18 cellular contexts compared by ENCODE assay signal in the genomic region with DNA sequence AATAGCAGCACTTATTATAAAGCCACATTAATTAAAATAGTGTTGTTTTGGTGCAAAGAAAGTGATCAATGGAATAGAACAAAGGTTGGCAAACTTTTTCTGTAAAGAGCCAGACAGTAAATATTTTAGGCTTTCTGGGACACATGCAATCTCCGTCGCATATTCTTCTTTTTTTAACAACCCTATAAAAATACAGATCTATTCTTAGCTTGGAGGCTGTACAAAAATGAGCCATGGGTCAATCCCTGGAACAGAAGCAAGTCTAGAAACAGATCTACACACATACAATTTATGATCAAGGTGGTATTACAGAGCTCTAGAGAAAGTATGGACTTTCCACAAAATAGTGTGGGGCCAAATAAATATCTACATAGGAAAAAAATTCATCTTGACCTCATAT.
A peak's percentile ranks its signal among the peaks of the same experiment; 100 is the strongest.
DNase-seq lines count a peak whose midpoint lies in the region; ATAC-seq and TF ChIP-seq lines count a peak whose summit lies in the region.
"Had no signal": no experiment of that assay in that cellular context is flagged by ENCODE, and none has a peak within 500 bp of the region (broad histone marks: within the 10 kb centered on the region; RNA-seq: fewer than 3 reads in every experiment).

No MANE protein-coding gene starts in this region.

- CTCF ChIA-PET in SK-N-SH (lab: Yijun Ruan, JAX) = interaction anchor here (0.7 kb wide), 1 partner anchor 429 kb away, joined by 3 read pairs; no protein-coding TSS in a partner anchor

- H3K4me3 ChIP-seq in upper lobe of right lung (no peak overlapping the region), SK-N-SH (ENCODE audit: low read depth in 2 of 2, low read length in 1 of 2) (no peak overlapping the region)

- POLR2A ChIA-PET in SK-N-SH (lab: Yijun Ruan, JAX) = no interaction called here

- peaks cover 40% of the 10 kb centered on the region for H3K4me1 Mint-ChIP-seq in chondrocyte (ENCODE audit: low read depth)
- H3K4me1 Mint-ChIP-seq: central memory CD8-positive, alpha-beta T cell had no signal

- no peaks in the 10 kb centered on the region for H3K9me2 ChIP-seq in SK-N-SH

- H3K36me3 ChIP-seq in upper lobe of right lung = no peaks in the 10 kb centered on the region
- H3K36me3 ChIP-seq in SK-N-SH (replicated peaks in 1 of 2; ENCODE audit: control insufficient read depth in 1 of 2, insufficient read depth in 2 of 2, low read length in 1 of 2) = peaks cover 0 to 9% of the 10 kb centered on the region in 2 experiments

- H3K27me3 ChIP-seq in upper lobe of right lung (no peaks in the 10 kb centered on the region), SK-N-SH (ENCODE audit: insufficient read depth) (no peaks in the 10 kb centered on the region)

- DNase-seq in chondrocyte (ENCODE audit: low spot score) (no peak), upper lobe of right lung (no peak), anterior cingulate cortex (lab: John Stamatoyannopoulos, UW) (no peak), SK-N-SH (no peak)
- DNase-seq: activated CD4-positive, alpha-beta T cell treated with anti-CD3 and anti-CD28 coated beads, Interleukin-2, amount 10 ng/mL, durations not matched to agents 7 days and 5 days; activated T-cell treated with anti-CD3 and anti-CD28 coated beads, Interleukin-2, amount 50 U/mL, for 4 hours; DMS 273 treated with DMSO at 0.1 percent for 48 hours; glutamatergic neuron; kidney; NCI-H1694; NCI-H526 had no signal

- peaks cover 5% of the 10 kb centered on the region for H3K9me3 Mint-ChIP-seq in chondrocyte (ENCODE audit: low read depth)
- H3K9me3 Mint-ChIP-seq: activated T-cell treated with anti-CD3 and anti-CD28 coated beads, Interleukin-2, amount 50 U/mL, for 4 hours; central memory CD8-positive, alpha-beta T cell had no signal

- peaks cover 11% of the 10 kb centered on the region for H3K36me3 Mint-ChIP-seq in chondrocyte (ENCODE audit: low read depth)

- no peak overlapping the region for H3K9ac ChIP-seq in SK-N-SH

- peaks cover 5% of the 10 kb centered on the region for H3K4me1 ChIP-seq in upper lobe of right lung
- H3K4me1 ChIP-seq in SK-N-SH (ENCODE audit: control insufficient read depth in 1 of 2, insufficient read depth in 2 of 2, low read depth in 1 of 2, low read length in 1 of 2) = no peaks in the 10 kb centered on the region

- H3K27ac ChIP-seq in upper lobe of right lung (no peak overlapping the region), SK-N-SH (ENCODE audit: low read depth in 2 of 2, low read length in 1 of 2) (no peak overlapping the region)
- H3K27ac ChIP-seq: epithelial cell of prostate, RWPE1 had no signal

- TF ChIP-seq EP300 in SK-N-SH (IDR thresholded peaks at IDR 0.05; ENCODE audit: borderline replicate concordance in 1 of 2, low read depth in 1 of 2, low read length in 1 of 2) = no peak

- TF ChIP-seq CTCF in chondrocyte (IDR thresholded peaks at IDR 0.05) (no peak), upper lobe of right lung (IDR thresholded peaks at IDR 0.05) (no peak), SK-N-SH (IDR thresholded peaks at IDR 0.05) (no peak)

- H3K9me3 ChIP-seq in upper lobe of right lung (no peaks in the 10 kb centered on the region), SK-N-SH (no peaks in the 10 kb centered on the region)

- 97% methylated on average over 2 of the region's 2 CpGs for WGBS in SK-N-SH (ENCODE audit: low lambda C conversion rate)

- intact Hi-C loops in upper lobe of right lung (cut with DNase I) = no loop called here

- no peaks in the 10 kb centered on the region for H3F3A ChIP-seq in SK-N-SH (replicated peaks; ENCODE audit: insufficient read depth)

- H3K27ac Mint-ChIP-seq in chondrocyte (ENCODE audit: unreplicated experiment) = peak overlapping the region; percentile 72
- H3K27ac Mint-ChIP-seq: activated CD4-positive, alpha-beta T cell treated with anti-CD3 and anti-CD28 coated beads, Interleukin-2, amount 10 ng/mL, durations not matched to agents 7 days and 5 days had no signal

- no peaks in the 10 kb centered on the region for H4K20me1 ChIP-seq in SK-N-SH (ENCODE audit: insufficient read depth)

- H3K4me2 ChIP-seq in SK-N-SH = no peak overlapping the region

- no peaks in the 10 kb centered on the region for H3K27me3 Mint-ChIP-seq in chondrocyte (ENCODE audit: low read depth)
- H3K27me3 Mint-ChIP-seq: activated CD4-positive, alpha-beta T cell treated with anti-CD3 and anti-CD28 coated beads, Interleukin-2, amount 10 ng/mL, durations not matched to agents 7 days and 5 days; central memory CD8-positive, alpha-beta T cell had no signal

- peaks cover 40% of the 10 kb centered on the region for H3K79me2 ChIP-seq in SK-N-SH (ENCODE audit: insufficient read depth)

- no peak overlapping the region for H3K4me3 Mint-ChIP-seq in chondrocyte (ENCODE audit: unreplicated experiment)
- H3K4me3 Mint-ChIP-seq: activated CD4-positive, alpha-beta T cell treated with anti-CD3 and anti-CD28 coated beads, Interleukin-2, amount 10 ng/mL, durations not matched to agents 7 days and 5 days; activated T-cell treated with anti-CD3 and anti-CD28 coated beads, Interleukin-2, amount 50 U/mL, for 4 hours; central memory CD8-positive, alpha-beta T cell had no signal

- H2AFZ ChIP-seq in SK-N-SH (ENCODE audit: low read depth) = no peak overlapping the region

- ATAC-seq in GM18502 (IDR thresholded peaks at IDR 0.05; ENCODE audit: poor library complexity, unreplicated experiment) = peak; percentile 21
- ATAC-seq in GM21360 (IDR thresholded peaks at IDR 0.05; ENCODE audit: unreplicated experiment) = peak; percentile 24
- peak; percentile 2 for ATAC-seq in HG03095 (IDR thresholded peaks at IDR 0.05; ENCODE audit: unreplicated experiment)
- no peak for ATAC-seq in upper lobe of right lung
- no peak for ATAC-seq in SK-N-SH treated with all-trans-retinoic acid at 6 μM for 48 hours
- ATAC-seq: activated T-cell treated with anti-CD3 and anti-CD28 coated beads, Interleukin-2, amount 50 U/mL, for 4 hours had no signal

- TF ChIP-seq RAD21 in SK-N-SH (IDR thresholded peaks at IDR 0.05; ENCODE audit: low read length) = no peak

TF ChIP-seq in SK-N-SH treated with all-trans-retinoic acid at 6 μM for 48 hours, 23 proteins besides CTCF, POLR2A, EP300 and RAD21 (continues in another document):
- TF ChIP-seq, protein P1, sequence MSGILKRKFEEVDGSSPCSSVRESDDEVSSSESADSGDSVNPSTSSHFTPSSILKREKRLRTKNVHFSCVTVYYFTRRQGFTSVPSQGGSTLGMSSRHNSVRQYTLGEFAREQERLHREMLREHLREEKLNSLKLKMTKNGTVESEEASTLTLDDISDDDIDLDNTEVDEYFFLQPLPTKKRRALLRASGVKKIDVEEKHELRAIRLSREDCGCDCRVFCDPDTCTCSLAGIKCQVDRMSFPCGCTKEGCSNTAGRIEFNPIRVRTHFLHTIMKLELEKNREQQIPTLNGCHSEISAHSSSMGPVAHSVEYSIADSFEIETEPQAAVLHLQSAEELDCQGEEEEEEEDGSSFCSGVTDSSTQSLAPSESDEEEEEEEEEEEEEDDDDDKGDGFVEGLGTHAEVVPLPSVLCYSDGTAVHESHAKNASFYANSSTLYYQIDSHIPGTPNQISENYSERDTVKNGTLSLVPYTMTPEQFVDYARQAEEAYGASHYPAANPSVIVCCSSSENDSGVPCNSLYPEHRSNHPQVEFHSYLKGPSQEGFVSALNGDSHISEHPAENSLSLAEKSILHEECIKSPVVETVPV (CRISPR knock-in tag; IDR thresholded peaks at IDR 0.05) = no peak

TF ChIP-seq in SK-N-SH, 30 proteins besides CTCF, POLR2A, EP300 and RAD21:
- TF ChIP-seq EZH2phosphoT487 (IDR thresholded peaks at IDR 0.05; ENCODE audit: borderline replicate concordance, low read depth) (no peak), NFIC (IDR thresholded peaks at IDR 0.05; ENCODE audit: borderline replicate concordance) (no peak), TAF1 (IDR thresholded peaks at IDR 0.05; ENCODE audit: borderline replicate concordance, low read depth, low read length) (no peak), FOXM1 (IDR thresholded peaks at IDR 0.05; ENCODE audit: low read depth) (no peak), JUND (IDR thresholded peaks at IDR 0.05) (no peak)
- TF ChIP-seq, protein P2, sequence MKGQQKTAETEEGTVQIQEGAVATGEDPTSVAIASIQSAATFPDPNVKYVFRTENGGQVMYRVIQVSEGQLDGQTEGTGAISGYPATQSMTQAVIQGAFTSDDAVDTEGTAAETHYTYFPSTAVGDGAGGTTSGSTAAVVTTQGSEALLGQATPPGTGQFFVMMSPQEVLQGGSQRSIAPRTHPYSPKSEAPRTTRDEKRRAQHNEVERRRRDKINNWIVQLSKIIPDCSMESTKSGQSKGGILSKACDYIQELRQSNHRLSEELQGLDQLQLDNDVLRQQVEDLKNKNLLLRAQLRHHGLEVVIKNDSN (IDR thresholded peaks at IDR 0.05; ENCODE audit: borderline replicate concordance, low read depth) = no peak

Comparison
In these comparisons a context has a peak if more than half of its experiments do, and no peak if none do; other contexts are left out.
1. ATAC-seq: peak in GM18502 (single experiment), GM21360 (single experiment) and HG03095 (single experiment); none in upper lobe of right lung (single experiment) and SK-N-SH treated with all-trans-retinoic acid at 6 μM for 48 hours (single experiment).